Comparison of ENCODE assay signal across 8 cellular contexts in genomic region chr15:78061963-78062427, GRCh38. TPM values are rescaled to one million over a fixed set of nuclear protein-coding genes. Genes with fewer than 3 reads are reported as not detected.
A peak's percentile ranks its signal among the peaks of the same experiment; 100 is the strongest.
DNase-seq lines count a peak whose midpoint lies in the region; ATAC-seq and TF ChIP-seq lines count a peak whose summit lies in the region.

No MANE protein-coding gene starts in this region.

- peak; percentile 49 for DNase-seq in DMS53 treated with DMSO at 0.1 percent for 48 hours (lab: John Stamatoyannopoulos, UW; ENCODE audit: unreplicated experiment)
- no peak for DNase-seq in Peyer's patch
- DNase-seq in cerebellum (ENCODE audit: low spot score): no peak
- DNase-seq in H7: no peak
- no peak for DNase-seq in NCI-H2081 (lab: John Stamatoyannopoulos, UW)

- peak; percentile 52 for ATAC-seq in GM21529 (IDR thresholded peaks at IDR 0.05; ENCODE audit: unreplicated experiment)

- H3K9me3 ChIP-seq in Peyer's patch (no peaks in the 10 kb centered on the region), neutrophil (no peaks in the 10 kb centered on the region)

- TF ChIP-seq POLR2A in Peyer's patch (IDR thresholded peaks at IDR 0.05): no peak

- no peaks in the 10 kb centered on the region for H3K36me3 ChIP-seq in Peyer's patch
- H3K36me3 ChIP-seq in neutrophil: no peaks in the 10 kb centered on the region
- H3K36me3 ChIP-seq in H7 (replicated peaks; ENCODE audit: control insufficient read depth, insufficient read depth, low read length): no peaks in the 10 kb centered on the region

- H3K27ac Mint-ChIP-seq in dendritic cell treated with granulocyte-macrophage colony-stimulating factor and Interleukin-4, amounts not matched to agents 40 ng/mL and 50 ng/mL, for 4 days: peak overlapping the region; percentile 74

- peak overlapping the region; percentile 44 for H3K4me3 Mint-ChIP-seq in dendritic cell treated with granulocyte-macrophage colony-stimulating factor and Interleukin-4, amounts not matched to agents 40 ng/mL and 50 ng/mL, for 4 days

- H3K4me3 ChIP-seq in Peyer's patch: peak overlapping the region in 1 of 4 donors; percentile 10
- peak overlapping the region in 1 of 2 experiments; percentile 16 for H3K4me3 ChIP-seq in neutrophil (ENCODE audit: low read depth in 1 of 2, low read length in 1 of 2)
- no peak overlapping the region for H3K4me3 ChIP-seq in H7 (ENCODE audit: insufficient read depth, low read depth, low read length)

- peaks cover 8 to 87% (median 28%) of the 10 kb centered on the region in 4 donors for H3K4me1 ChIP-seq in Peyer's patch
- H3K4me1 ChIP-seq in neutrophil (ENCODE audit: control insufficient read depth in 1 of 2, insufficient read depth in 1 of 2, low read depth in 1 of 2, low read length in 1 of 2): peaks cover 79 to 90% of the 10 kb centered on the region in 2 experiments

- peaks cover 10% of the 10 kb centered on the region for H3K36me3 Mint-ChIP-seq in dendritic cell treated with granulocyte-macrophage colony-stimulating factor and Interleukin-4, amounts not matched to agents 40 ng/mL and 50 ng/mL, for 4 days (ENCODE audit: low read depth)

- no peaks in the 10 kb centered on the region for H3K27me3 Mint-ChIP-seq in dendritic cell treated with granulocyte-macrophage colony-stimulating factor and Interleukin-4, amounts not matched to agents 40 ng/mL and 50 ng/mL, for 4 days

- TF ChIP-seq CTCF in Peyer's patch (IDR thresholded peaks at IDR 0.05) (no peak), neutrophil (IDR thresholded peaks at IDR 0.05) (no peak)

- H3K27ac ChIP-seq in Peyer's patch: peak overlapping the region; percentile 2 to 60 (median 39)
- H3K27ac ChIP-seq in neutrophil: peak overlapping the region; percentile 85

- intact Hi-C loops in dendritic cell treated with granulocyte-macrophage colony-stimulating factor and Interleukin-4, amounts not matched to agents 40 ng/mL and 50 ng/mL, for 4 days (cut with micrococcal nuclease): no loop called here

- no peaks in the 10 kb centered on the region for H3K9me3 Mint-ChIP-seq in dendritic cell treated with granulocyte-macrophage colony-stimulating factor and Interleukin-4, amounts not matched to agents 40 ng/mL and 50 ng/mL, for 4 days

- no peaks in the 10 kb centered on the region for H3K27me3 ChIP-seq in Peyer's patch
- H3K27me3 ChIP-seq in neutrophil: no peaks in the 10 kb centered on the region
- H3K27me3 ChIP-seq in H7 (ENCODE audit: control insufficient read depth, insufficient read depth, low read length): no peaks in the 10 kb centered on the region

- H3K4me1 Mint-ChIP-seq in dendritic cell treated with granulocyte-macrophage colony-stimulating factor and Interleukin-4, amounts not matched to agents 40 ng/mL and 50 ng/mL, for 4 days (ENCODE audit: low read depth): peaks cover 39% of the 10 kb centered on the region

RNA-seq across cellular contexts. Expression of gene TBC1D2B, which starts 15.5 kb away (rescaled TPM):
- total RNA-seq in Peyer's patch: 10 to 100 TPM; 52.9 to 94.9 (median 72.4) TPM
- total RNA-seq in cerebellum: 18.3 TPM
- total RNA-seq in H7 (2014; rRNA removed; shearing (Covaris generic)): 9.9 and 15.7 TPM in 2 replicates

RNA-seq across cellular contexts. Expression of gene SH2D7, which starts 30.4 kb away (rescaled TPM):
- 1 to 10 TPM; 3.3 to 7.7 (median 4.6) TPM for total RNA-seq in Peyer's patch
- not detected for total RNA-seq in cerebellum
- not detected in 2 replicates for total RNA-seq in H7 (2014; rRNA removed; shearing (Covaris generic))
